ENCODE assay signal across 10 cellular contexts in genomic region chr3:46929324-46929723, GRCh38. TPM values are rescaled to one million over a fixed set of nuclear protein-coding genes. Genes with fewer than 3 reads are reported as not detected.
DNase-seq lines count a peak whose midpoint lies in the region; ATAC-seq and TF ChIP-seq lines count a peak whose summit lies in the region.
"Had no signal": no experiment of that assay in that cellular context is flagged by ENCODE, and none has a peak within 500 bp of the region (broad histone marks: within the 10 kb centered on the region; RNA-seq: fewer than 3 reads in every experiment).

No MANE protein-coding gene starts in this region.

- no peaks in the 10 kb centered on the region for H3K9me3 ChIP-seq in PC-9 (ENCODE audit: insufficient read depth, low read depth)
- no peaks in the 10 kb centered on the region for H3K9me3 ChIP-seq in prostate gland
- H3K9me3 ChIP-seq in A673 (ENCODE audit: low read depth, low read length, poor library complexity, severe bottlenecking) = no peaks in the 10 kb centered on the region

- WGBS in prostate gland = 49% methylated on average over 2 of the region's 2 CpGs

- peak overlapping the region; percentile 30 for H3K27ac ChIP-seq in HL-60 (replicated peaks)
- peak overlapping the region; percentile 26; the same call in 1 of the 2 replicates for H3K27ac ChIP-seq in PC-9
- H3K27ac ChIP-seq in prostate gland = no peak overlapping the region
- no peak overlapping the region for H3K27ac ChIP-seq in A673 (ENCODE audit: low read depth, low read length, poor library complexity, severe bottlenecking)

- DNase-seq in HL-60 (ENCODE audit: low read depth in 1 of 2, low spot score in 1 of 2) = peak in 1 of 2 experiments; percentile 43
- peak in 1 of 2 experiments; percentile 54 for DNase-seq in PC-9
- peak; percentile 81 for DNase-seq in Right ventricle myocardium superior
- peak; percentile 30 for DNase-seq in prostate gland (ENCODE audit: low spot score)
- no peak for DNase-seq in A673 (ENCODE audit: low spot score)
- DNase-seq in NCI-H1092 (lab: John Stamatoyannopoulos, UW) = no peak
- no peak for DNase-seq in iPS-NIHi11 (ENCODE audit: low spot score)
- DNase-seq in hepatic stellate cell (ENCODE audit: low spot score) = no peak
- DNase-seq: NCI-H2227 treated with DMSO at 0.1 percent for 48 hours; stimulated activated CD4-positive, alpha-beta T cell treated with anti-CD3 and anti-CD28 coated beads, Interleukin-15, amount 100 ng/mL, for 24 hours had no signal

- H3K4me3 ChIP-seq in HL-60 (replicated peaks; ENCODE audit: insufficient read depth, low read length) (no peak overlapping the region), PC-9 (no peak overlapping the region), prostate gland (no peak overlapping the region), A673 (ENCODE audit: low read depth, low read length, poor library complexity, severe bottlenecking) (no peak overlapping the region)

- peak; percentile 73 for ATAC-seq in Right ventricle myocardium superior (ENCODE audit: poor library complexity)

- H4K20me1 ChIP-seq in PC-9 (ENCODE audit: insufficient read depth) = peaks cover 10% of the 10 kb centered on the region; the same call in 1 of the 2 replicates

- TF ChIP-seq POLR2A in prostate gland (IDR thresholded peaks at IDR 0.05) = peak; percentile 22

- peaks cover 59% of the 10 kb centered on the region for H3K4me1 ChIP-seq in PC-9 (replicated peaks; ENCODE audit: insufficient read depth)
- H3K4me1 ChIP-seq in prostate gland (replicated peaks) = peaks cover 8% of the 10 kb centered on the region
- H3K4me1 ChIP-seq in A673 (ENCODE audit: insufficient read depth, low read length, poor library complexity, severe bottlenecking) = no peaks in the 10 kb centered on the region

- H3K4me2 ChIP-seq in PC-9 = peak overlapping the region; percentile 61

- no peaks in the 10 kb centered on the region for H3K27me3 ChIP-seq in HL-60 (ENCODE audit: insufficient read depth, poor library complexity, severe bottlenecking)
- H3K27me3 ChIP-seq in PC-9 (ENCODE audit: insufficient read depth, low read depth) = no peaks in the 10 kb centered on the region
- no peaks in the 10 kb centered on the region for H3K27me3 ChIP-seq in prostate gland (replicated peaks; ENCODE audit: insufficient read depth)
- no peaks in the 10 kb centered on the region for H3K27me3 ChIP-seq in A673 (replicated peaks; ENCODE audit: insufficient read depth, low read depth, low read length, poor library complexity)

- no peaks in the 10 kb centered on the region for H3K9me2 ChIP-seq in PC-9 (ENCODE audit: insufficient read depth)

- TF ChIP-seq CTCF in HL-60 (IDR thresholded peaks at IDR 0.05; ENCODE audit: insufficient read depth, low read length) = no peak
- TF ChIP-seq CTCF in PC-9 (conservative IDR thresholded peaks at IDR 0.05) = no peak
- TF ChIP-seq CTCF in prostate gland (IDR thresholded peaks at IDR 0.05) = no peak
- no peak for TF ChIP-seq CTCF in A673 (conservative IDR thresholded peaks at IDR 0.05; ENCODE audit: low read depth, low read length)

- H3F3A ChIP-seq in PC-9 (ENCODE audit: insufficient read depth, low read depth) = peaks cover 36% of the 10 kb centered on the region

- POLR2A ChIA-PET in PC-9 (lab: Charles Lee; ENCODE audit: unreplicated experiment) (interaction anchor here (0.6 to 0.7 kb wide), 3 partner anchors 16 to 290 kb away, joined by 3 to 6 read pairs (median 5); partner anchors contain the start of gene NBEAL2), A673 (lab: Charles Lee; ENCODE audit: low non-redundant PET) (no interaction called here)

- peaks cover 59% of the 10 kb centered on the region for H3K79me2 ChIP-seq in PC-9 (ENCODE audit: low read depth)

- intact Hi-C loops in PC-9 (cut with micrococcal nuclease; ENCODE audit: unreplicated experiment) (loop anchor here (2.0 to 10.0 kb wide), 2 partner anchors 37 to 395 kb away; no protein-coding TSS in a partner anchor), Right ventricle myocardium superior (cut with DNase I) (no loop called here), prostate gland (cut with DNase I) (no loop called here), A673 (cut with micrococcal nuclease; ENCODE audit: unreplicated experiment) (loop anchor here (10.0 kb wide), 1 partner anchor 65 kb away; no protein-coding TSS in a partner anchor)

- no TSS peak for BruUV-seq in PC-9 (replicated peaks; lab: Mats Ljungman, UMichigan)
- BruUV-seq in A673 (replicated peaks; lab: Mats Ljungman, UMichigan) = no TSS peak

- H3K36me3 ChIP-seq in PC-9 (ENCODE audit: low read depth) = peaks cover 5% of the 10 kb centered on the region; the same call in 1 of the 2 replicates
- peaks cover 0 to 5% of the 10 kb centered on the region in 2 donors for H3K36me3 ChIP-seq in prostate gland
- H3K36me3 ChIP-seq in A673 (ENCODE audit: insufficient read depth, low read length, poor library complexity, severe bottlenecking) = peaks cover 3% of the 10 kb centered on the region

- no peak overlapping the region for H2AFZ ChIP-seq in PC-9

- CTCF ChIA-PET in PC-9 (lab: Charles Lee) = interaction anchor here (0.6 to 0.8 kb wide), 3 partner anchors 31 to 52 kb away, joined by 3 to 5 read pairs (median 4); no protein-coding TSS in a partner anchor
- CTCF ChIA-PET in A673 (lab: Charles Lee) = interaction anchor here (0.7 kb wide), 1 partner anchor 8 kb away, joined by 9 read pairs; no protein-coding TSS in a partner anchor

RNA-seq across cellular contexts. Expression of gene CCDC12, which starts 47.2 kb away (rescaled TPM):
- total RNA-seq in PC-9 (2021) (39.3 and 43.1 TPM in 2 replicates), Right ventricle myocardium superior (29.2 TPM), prostate gland (10 to 100 TPM; 34.6 to 78.7 TPM), A673 (2021) (28.2 and 31.3 TPM in 2 replicates)

RNA-seq across cellular contexts. Expression of gene NBEAL2, which starts 50.1 kb away (rescaled TPM):
- total RNA-seq in PC-9 (2021) (69.7 and 81.0 TPM in 2 replicates), Right ventricle myocardium superior (11.7 TPM), prostate gland (10 to 100 TPM; 25.8 to 53.5 TPM), A673 (2021) (15.7 and 17.8 TPM in 2 replicates)

RNA-seq across cellular contexts. Expression of gene PTH1R, which starts 51.8 kb away (rescaled TPM):
- total RNA-seq in PC-9 (2021) (not detected in 2 replicates), Right ventricle myocardium superior (11.8 TPM), prostate gland (10 to 100 TPM in 1 of 2 donors, 1 to 10 TPM in 1; 1.3 to 10.8 TPM), A673 (2021) (1.2 and 1.7 TPM in 2 replicates)

Comparison
In these comparisons a context has a peak if more than half of its experiments do, and no peak if none do; other contexts are left out.
1. DNase-seq: peak in Right ventricle myocardium superior (single experiment) and prostate gland (single experiment); none in A673 (single experiment), NCI-H1092 (single experiment), iPS-NIHi11 (single experiment) and hepatic stellate cell (single experiment).
2. H3K27ac ChIP-seq: peak in HL-60 (single experiment) and PC-9 (single experiment); none in prostate gland (0 of 2) and A673 (single experiment).
3. intact Hi-C loops: an anchor here in PC-9 (2.0 to 10.0 kb wide) and A673 (10.0 kb wide); none called in Right ventricle myocardium superior and prostate gland.